1 cellular context compared by ENCODE assay signal in the genomic region with DNA sequence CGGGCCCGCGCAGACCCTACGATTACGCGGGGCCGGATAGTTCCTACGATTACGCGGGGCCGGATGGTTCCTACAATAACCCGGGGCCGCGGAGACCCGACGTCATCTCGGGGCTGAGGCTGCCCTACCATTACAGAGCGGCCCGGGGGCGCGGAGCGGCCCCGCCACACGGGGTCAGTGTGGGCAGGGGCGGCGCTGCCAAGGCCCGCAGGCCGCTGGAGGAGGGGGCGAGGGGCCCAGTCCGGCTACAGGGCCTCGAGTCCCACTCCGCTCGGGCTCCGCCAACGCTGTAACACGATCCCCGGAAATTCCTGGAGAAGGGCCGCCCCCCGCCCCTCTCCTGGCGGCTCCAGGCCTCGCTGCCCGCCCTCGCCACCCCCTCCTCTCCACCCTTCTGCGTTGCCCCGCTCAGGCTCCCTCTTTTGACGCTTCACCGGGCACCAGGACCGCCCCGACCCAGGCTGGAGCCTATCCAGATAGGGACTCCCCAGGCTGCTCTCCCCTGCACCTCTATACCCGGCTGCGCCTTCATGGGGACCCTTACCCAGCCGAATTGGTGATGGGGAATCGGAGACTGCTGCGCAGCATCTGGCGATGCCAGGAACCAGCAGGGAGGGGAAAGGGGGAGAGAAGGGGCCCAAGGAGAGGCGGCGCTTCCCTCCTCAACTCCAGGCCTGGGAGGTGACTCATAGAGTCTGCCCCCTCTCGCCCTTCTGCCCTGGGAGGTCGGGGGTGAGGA.
TF ChIP-seq lines count a peak whose summit lies in the region.

A gene with protein sequence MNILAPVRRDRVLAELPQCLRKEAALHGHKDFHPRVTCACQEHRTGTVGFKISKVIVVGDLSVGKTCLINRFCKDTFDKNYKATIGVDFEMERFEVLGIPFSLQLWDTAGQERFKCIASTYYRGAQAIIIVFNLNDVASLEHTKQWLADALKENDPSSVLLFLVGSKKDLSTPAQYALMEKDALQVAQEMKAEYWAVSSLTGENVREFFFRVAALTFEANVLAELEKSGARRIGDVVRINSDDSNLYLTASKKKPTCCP (minus strand): TSS at position 291 of the 739 bp plus-strand sequence. CDS start 602 bp downstream, outside the sequence.

TF ChIP-seq in GM23338, 12 proteins besides CTCF, POLR2A, EP300 and RAD21 (continued from another document):
- TF ChIP-seq, protein P1, sequence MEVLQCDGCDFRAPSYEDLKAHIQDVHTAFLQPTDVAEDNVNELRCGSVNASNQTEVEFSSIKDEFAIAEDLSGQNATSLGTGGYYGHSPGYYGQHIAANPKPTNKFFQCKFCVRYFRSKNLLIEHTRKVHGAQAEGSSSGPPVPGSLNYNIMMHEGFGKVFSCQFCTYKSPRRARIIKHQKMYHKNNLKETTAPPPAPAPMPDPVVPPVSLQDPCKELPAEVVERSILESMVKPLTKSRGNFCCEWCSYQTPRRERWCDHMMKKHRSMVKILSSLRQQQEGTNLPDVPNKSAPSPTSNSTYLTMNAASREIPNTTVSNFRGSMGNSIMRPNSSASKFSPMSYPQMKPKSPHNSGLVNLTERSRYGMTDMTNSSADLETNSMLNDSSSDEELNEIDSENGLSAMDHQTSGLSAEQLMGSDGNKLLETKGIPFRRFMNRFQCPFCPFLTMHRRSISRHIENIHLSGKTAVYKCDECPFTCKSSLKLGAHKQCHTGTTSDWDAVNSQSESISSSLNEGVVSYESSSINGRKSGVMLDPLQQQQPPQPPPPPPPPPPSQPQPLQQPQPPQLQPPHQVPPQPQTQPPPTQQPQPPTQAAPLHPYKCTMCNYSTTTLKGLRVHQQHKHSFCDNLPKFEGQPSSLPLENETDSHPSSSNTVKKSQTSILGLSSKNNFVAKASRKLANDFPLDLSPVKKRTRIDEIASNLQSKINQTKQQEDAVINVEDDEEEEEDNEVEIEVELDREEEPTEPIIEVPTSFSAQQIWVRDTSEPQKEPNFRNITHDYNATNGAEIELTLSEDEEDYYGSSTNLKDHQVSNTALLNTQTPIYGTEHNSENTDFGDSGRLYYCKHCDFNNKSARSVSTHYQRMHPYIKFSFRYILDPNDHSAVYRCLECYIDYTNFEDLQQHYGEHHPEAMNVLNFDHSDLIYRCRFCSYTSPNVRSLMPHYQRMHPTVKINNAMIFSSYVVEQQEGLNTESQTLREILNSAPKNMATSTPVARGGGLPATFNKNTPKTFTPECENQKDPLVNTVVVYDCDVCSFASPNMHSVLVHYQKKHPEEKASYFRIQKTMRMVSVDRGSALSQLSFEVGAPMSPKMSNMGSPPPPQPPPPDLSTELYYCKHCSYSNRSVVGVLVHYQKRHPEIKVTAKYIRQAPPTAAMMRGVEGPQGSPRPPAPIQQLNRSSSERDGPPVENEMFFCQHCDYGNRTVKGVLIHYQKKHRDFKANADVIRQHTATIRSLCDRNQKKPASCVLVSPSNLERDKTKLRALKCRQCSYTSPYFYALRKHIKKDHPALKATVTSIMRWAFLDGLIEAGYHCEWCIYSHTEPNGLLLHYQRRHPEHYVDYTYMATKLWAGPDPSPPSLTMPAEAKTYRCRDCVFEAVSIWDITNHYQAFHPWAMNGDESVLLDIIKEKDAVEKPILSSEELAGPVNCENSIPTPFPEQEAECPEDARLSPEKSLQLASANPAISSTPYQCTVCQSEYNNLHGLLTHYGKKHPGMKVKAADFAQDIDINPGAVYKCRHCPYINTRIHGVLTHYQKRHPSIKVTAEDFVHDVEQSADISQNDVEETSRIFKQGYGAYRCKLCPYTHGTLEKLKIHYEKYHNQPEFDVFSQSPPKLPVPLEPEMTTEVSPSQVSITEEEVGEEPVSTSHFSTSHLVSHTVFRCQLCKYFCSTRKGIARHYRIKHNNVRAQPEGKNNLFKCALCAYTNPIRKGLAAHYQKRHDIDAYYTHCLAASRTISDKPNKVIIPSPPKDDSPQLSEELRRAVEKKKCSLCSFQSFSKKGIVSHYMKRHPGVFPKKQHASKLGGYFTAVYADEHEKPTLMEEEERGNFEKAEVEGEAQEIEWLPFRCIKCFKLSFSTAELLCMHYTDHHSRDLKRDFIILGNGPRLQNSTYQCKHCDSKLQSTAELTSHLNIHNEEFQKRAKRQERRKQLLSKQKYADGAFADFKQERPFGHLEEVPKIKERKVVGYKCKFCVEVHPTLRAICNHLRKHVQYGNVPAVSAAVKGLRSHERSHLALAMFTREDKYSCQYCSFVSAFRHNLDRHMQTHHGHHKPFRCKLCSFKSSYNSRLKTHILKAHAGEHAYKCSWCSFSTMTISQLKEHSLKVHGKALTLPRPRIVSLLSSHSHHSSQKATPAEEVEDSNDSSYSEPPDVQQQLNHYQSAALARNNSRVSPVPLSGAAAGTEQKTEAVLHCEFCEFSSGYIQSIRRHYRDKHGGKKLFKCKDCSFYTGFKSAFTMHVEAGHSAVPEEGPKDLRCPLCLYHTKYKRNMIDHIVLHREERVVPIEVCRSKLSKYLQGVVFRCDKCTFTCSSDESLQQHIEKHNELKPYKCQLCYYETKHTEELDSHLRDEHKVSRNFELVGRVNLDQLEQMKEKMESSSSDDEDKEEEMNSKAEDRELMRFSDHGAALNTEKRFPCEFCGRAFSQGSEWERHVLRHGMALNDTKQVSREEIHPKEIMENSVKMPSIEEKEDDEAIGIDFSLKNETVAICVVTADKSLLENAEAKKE (CRISPR knock-in tag; IDR thresholded peaks at IDR 0.05), result no peak
- TF ChIP-seq POLR2AphosphoS5 (IDR thresholded peaks at IDR 0.05; ENCODE audit: low read depth) (peak; percentile 59), EZH2 (IDR thresholded peaks at IDR 0.05; ENCODE audit: low read depth, unreplicated experiment) (no peak), STAT1 (IDR thresholded peaks at IDR 0.05; ENCODE audit: unreplicated experiment) (no peak), JUNB (IDR thresholded peaks at IDR 0.05; ENCODE audit: unreplicated experiment) (no peak), EZH2phosphoT487 (IDR thresholded peaks at IDR 0.05; ENCODE audit: unreplicated experiment) (no peak), CREB1 (CRISPR knock-in tag; IDR thresholded peaks at IDR 0.05; ENCODE audit: low read depth) (peak; percentile 76), NANOG (IDR thresholded peaks at IDR 0.05; ENCODE audit: borderline replicate concordance) (no peak)
- TF ChIP-seq, protein P2, sequence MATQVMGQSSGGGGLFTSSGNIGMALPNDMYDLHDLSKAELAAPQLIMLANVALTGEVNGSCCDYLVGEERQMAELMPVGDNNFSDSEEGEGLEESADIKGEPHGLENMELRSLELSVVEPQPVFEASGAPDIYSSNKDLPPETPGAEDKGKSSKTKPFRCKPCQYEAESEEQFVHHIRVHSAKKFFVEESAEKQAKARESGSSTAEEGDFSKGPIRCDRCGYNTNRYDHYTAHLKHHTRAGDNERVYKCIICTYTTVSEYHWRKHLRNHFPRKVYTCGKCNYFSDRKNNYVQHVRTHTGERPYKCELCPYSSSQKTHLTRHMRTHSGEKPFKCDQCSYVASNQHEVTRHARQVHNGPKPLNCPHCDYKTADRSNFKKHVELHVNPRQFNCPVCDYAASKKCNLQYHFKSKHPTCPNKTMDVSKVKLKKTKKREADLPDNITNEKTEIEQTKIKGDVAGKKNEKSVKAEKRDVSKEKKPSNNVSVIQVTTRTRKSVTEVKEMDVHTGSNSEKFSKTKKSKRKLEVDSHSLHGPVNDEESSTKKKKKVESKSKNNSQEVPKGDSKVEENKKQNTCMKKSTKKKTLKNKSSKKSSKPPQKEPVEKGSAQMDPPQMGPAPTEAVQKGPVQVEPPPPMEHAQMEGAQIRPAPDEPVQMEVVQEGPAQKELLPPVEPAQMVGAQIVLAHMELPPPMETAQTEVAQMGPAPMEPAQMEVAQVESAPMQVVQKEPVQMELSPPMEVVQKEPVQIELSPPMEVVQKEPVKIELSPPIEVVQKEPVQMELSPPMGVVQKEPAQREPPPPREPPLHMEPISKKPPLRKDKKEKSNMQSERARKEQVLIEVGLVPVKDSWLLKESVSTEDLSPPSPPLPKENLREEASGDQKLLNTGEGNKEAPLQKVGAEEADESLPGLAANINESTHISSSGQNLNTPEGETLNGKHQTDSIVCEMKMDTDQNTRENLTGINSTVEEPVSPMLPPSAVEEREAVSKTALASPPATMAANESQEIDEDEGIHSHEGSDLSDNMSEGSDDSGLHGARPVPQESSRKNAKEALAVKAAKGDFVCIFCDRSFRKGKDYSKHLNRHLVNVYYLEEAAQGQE (IDR thresholded peaks at IDR 0.05; ENCODE audit: unreplicated experiment), result no peak
- TF ChIP-seq, protein P3, sequence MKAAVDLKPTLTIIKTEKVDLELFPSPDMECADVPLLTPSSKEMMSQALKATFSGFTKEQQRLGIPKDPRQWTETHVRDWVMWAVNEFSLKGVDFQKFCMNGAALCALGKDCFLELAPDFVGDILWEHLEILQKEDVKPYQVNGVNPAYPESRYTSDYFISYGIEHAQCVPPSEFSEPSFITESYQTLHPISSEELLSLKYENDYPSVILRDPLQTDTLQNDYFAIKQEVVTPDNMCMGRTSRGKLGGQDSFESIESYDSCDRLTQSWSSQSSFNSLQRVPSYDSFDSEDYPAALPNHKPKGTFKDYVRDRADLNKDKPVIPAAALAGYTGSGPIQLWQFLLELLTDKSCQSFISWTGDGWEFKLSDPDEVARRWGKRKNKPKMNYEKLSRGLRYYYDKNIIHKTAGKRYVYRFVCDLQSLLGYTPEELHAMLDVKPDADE (IDR thresholded peaks at IDR 0.05), result no peak; the same call in 1 of the 2 replicates
